In genomic region chr11:126357055-126357962, GRCh38 we compare ENCODE assay signal across 1 cellular context.
TF ChIP-seq lines count a peak whose summit lies in the region.

No MANE protein-coding gene starts in this region.

TF ChIP-seq in GM23338, 12 proteins besides CTCF, POLR2A, EP300 and RAD21 (continued from another document):
- TF ChIP-seq ZNF462 (CRISPR knock-in tag; IDR thresholded peaks at IDR 0.05) (no peak), EZH2 (IDR thresholded peaks at IDR 0.05; ENCODE audit: low read depth, unreplicated experiment) (no peak)
